8 cellular contexts compared by ENCODE assay signal in the genomic region with DNA sequence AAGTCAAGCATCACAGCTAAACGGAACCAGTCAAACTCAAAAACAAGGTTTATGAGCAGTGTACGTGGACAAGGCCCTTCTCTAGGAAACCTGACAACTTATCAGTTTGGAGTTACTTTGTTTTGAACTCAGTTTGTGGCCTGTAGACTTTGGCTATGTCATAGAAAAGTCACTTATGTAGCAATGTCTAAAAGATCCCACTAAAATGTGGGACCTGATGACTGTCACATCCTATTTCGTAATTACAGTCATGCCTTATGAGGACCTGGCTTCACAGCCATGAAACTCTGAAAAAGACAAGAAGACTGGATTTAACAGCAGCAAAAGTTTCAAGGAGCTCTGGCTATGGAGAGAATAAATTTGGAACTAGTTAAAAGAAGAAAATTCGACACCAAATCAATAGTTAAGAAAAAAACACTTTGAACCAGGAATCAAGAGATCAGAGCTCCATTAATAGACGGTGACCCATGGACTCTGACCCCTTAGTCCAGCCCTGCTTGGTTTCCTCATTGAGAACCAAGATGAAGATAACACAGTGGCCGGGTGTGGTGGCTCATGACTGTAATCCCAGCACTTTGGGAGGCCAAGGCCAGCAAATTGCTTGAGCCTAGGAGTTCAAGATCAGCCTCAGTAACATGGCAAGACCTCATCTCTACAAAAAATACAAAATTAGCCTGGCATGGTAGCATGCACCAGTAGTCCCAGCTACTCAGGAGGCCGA.
"Had no signal": no experiment of that assay in that cellular context is flagged by ENCODE, and none has a peak within 500 bp of the region (broad histone marks: within the 10 kb centered on the region; RNA-seq: fewer than 3 reads in every experiment).

No MANE protein-coding gene starts in this region.

- H3K27ac ChIP-seq: neutrophil, transverse colon had no signal

- H3K9me3 ChIP-seq: neutrophil, transverse colon had no signal

- H3K4me3 ChIP-seq: smooth muscle cell, transverse colon had no signal

- H3K4me2 ChIP-seq: smooth muscle cell had no signal

- H3K27me3 ChIP-seq: neutrophil, transverse colon had no signal

- H3K36me3 ChIP-seq: neutrophil, transverse colon had no signal

- H3K4me1 ChIP-seq: transverse colon had no signal

- FAIRE-seq: kidney had no signal

- DNase-seq: activated CD4-positive, alpha-beta T cell treated with anti-CD3 and anti-CD28 coated beads, Interleukin-2, amount 50 U/mL, for 4 hours; activated CD8-positive, alpha-beta memory T cell treated with anti-CD3 and anti-CD28 coated beads, Interleukin-2, amount 50 U/mL, for 48 hours; effector memory CD4-positive, alpha-beta T cell; kidney; T-helper 2 cell; transverse colon had no signal
